ENCODE assay signal across 1 cellular context in genomic region chr9:129071526-129072131, GRCh38.
TF ChIP-seq lines count a peak whose summit lies in the region.

No MANE protein-coding gene starts in this region.

TF ChIP-seq in H1, 55 proteins besides CTCF, POLR2A, EP300 and RAD21:
- TF ChIP-seq SRF (IDR thresholded peaks at IDR 0.05; ENCODE audit: low read depth, low read length) (no peak), YY1 (IDR thresholded peaks at IDR 0.05; ENCODE audit: low read depth, low read length) (no peak), TAF7 (optimal IDR thresholded peaks at IDR 0.05; ENCODE audit: borderline replicate concordance, low read depth, low read length) (no peak), SP1 (IDR thresholded peaks at IDR 0.05; ENCODE audit: low read depth, low read length) (0 out of 2 replicates have a peak, but pooled peaks have one; percentile 25), KDM5A (IDR thresholded peaks at IDR 0.05; ENCODE audit: low read length) (no peak), CREB1 (IDR thresholded peaks at IDR 0.05) (0 out of 2 replicates have a peak, but pooled peaks have one; percentile 20), FOSL1 (IDR thresholded peaks at IDR 0.05; ENCODE audit: insufficient read depth, low read depth, low read length) (no peak), CHD2 (IDR thresholded peaks at IDR 0.05; ENCODE audit: low read length) (no peak), CBX8 (IDR thresholded peaks at IDR 0.05; ENCODE audit: borderline replicate concordance, low read depth, low read length) (no peak), SIN3A (conservative IDR thresholded peaks at IDR 0.05 in 1 of 2, IDR thresholded peaks at IDR 0.05 in 1 of 2; ENCODE audit: low read depth in 1 of 2, low read length in 2 of 2) (no peak; a peak in 1 of 4 replicates), EGR1 (IDR thresholded peaks at IDR 0.05; ENCODE audit: borderline replicate concordance, low read depth, low read length) (no peak), MAX (IDR thresholded peaks at IDR 0.05) (no peak; the same call in 1 of the 2 replicates), SP4 (IDR thresholded peaks at IDR 0.05; ENCODE audit: low read length) (no peak; the same call in 1 of the 2 replicates), JUN (IDR thresholded peaks at IDR 0.05; ENCODE audit: low read depth, low read length) (no peak), SAP30 (IDR thresholded peaks at IDR 0.05; ENCODE audit: insufficient read depth, insufficient replicate concordance, low read length) (peak; percentile 25), POLR2AphosphoS5 (IDR thresholded peaks at IDR 0.05; ENCODE audit: low read depth, low read length) (no peak), EZH2 (IDR thresholded peaks at IDR 0.05; ENCODE audit: low read depth, low read length, severe bottlenecking) (no peak), TBP (IDR thresholded peaks at IDR 0.05; ENCODE audit: low read depth, low read length) (no peak), BCL11A (IDR thresholded peaks at IDR 0.05; ENCODE audit: low read depth in 2 of 2, low read length in 2 of 2) (no peak)
